Comparison of ENCODE assay signal across 8 cellular contexts in genomic region chr12:66303316-66303804, GRCh38. TPM values are rescaled to one million over a fixed set of nuclear protein-coding genes. Genes with fewer than 3 reads are reported as not detected.
DNase-seq lines count a peak whose midpoint lies in the region; ATAC-seq, FAIRE-seq and TF ChIP-seq lines count a peak whose summit lies in the region.
"Not testable (repeated sequence)": the region's sequence is repeated elsewhere in the genome, so short reads cannot be mapped to it uniquely, and the experiment has no call there.

No MANE protein-coding gene starts in this region.

- H3K9me3 Mint-ChIP-seq in CD14-positive monocyte, result not testable (repeated sequence)

- TF ChIP-seq POLR2A in K562 (conservative IDR thresholded peaks at IDR 0.05), result not testable (repeated sequence)

- H4K20me1 ChIP-seq in K562 (replicated peaks; ENCODE audit: control insufficient read depth, insufficient read depth, low read length), result not testable (repeated sequence)

- TF ChIP-seq EP300 in K562 (IDR thresholded peaks at IDR 0.05; ENCODE audit: low read length), result not testable (repeated sequence)

- H3K36me3 Mint-ChIP-seq in CD14-positive monocyte, result peaks cover 17 to 22% of the 10 kb centered on the region in 2 donors

- WGBS in K562 (ENCODE audit: insufficient coverage, low coverage, missing lambda C conversion rate), result 18% methylated on average over 12 of the region's 14 CpGs

- H3K4me3 Mint-ChIP-seq in CD14-positive monocyte, result peak overlapping the region; percentile 69 to 96

- H3K27ac ChIP-seq in HEK293 (ENCODE audit: extremely low read depth, low read depth, low read length); WERI-Rb-1; iPS-20b (ENCODE audit: low read length): not testable (repeated sequence)
- H3K27ac ChIP-seq in K562 (ENCODE audit: extremely low read depth, low read depth, low read length), result peak overlapping the region; percentile 82; the same call in 1 of the 3 replicates

- H3K27me3 ChIP-seq in WERI-Rb-1 (ENCODE audit: insufficient read depth, low read depth, severe bottlenecking); K562 (ENCODE audit: control insufficient read depth in 2 of 2, insufficient read depth in 2 of 2, low read length in 2 of 2): not testable (repeated sequence)
- peaks cover 14% of the 10 kb centered on the region for H3K27me3 ChIP-seq in iPS-20b (ENCODE audit: insufficient read depth, low read length)
- H3K27me3 ChIP-seq in skeletal muscle satellite cell (ENCODE audit: control insufficient read depth, insufficient read depth, low read length), result peaks cover 12% of the 10 kb centered on the region

- H3K4me1 ChIP-seq in HEK293 (ENCODE audit: control insufficient read depth, insufficient read depth, low read length); K562 (replicated peaks in 1 of 2; ENCODE audit: control insufficient read depth in 2 of 2, insufficient read depth in 2 of 2, low read length in 2 of 2); iPS-20b (ENCODE audit: insufficient read depth, low read length); skeletal muscle satellite cell (ENCODE audit: control insufficient read depth, insufficient read depth, low read length): not testable (repeated sequence)

- not testable (repeated sequence) for H3K9me1 ChIP-seq in K562 (ENCODE audit: control insufficient read depth, insufficient read depth, low read length)

- BruUV-seq in K562 (replicated peaks; lab: Mats Ljungman, UMichigan), result not testable (repeated sequence)

- CTCF ChIA-PET in HEK293 (lab: Yijun Ruan, JAX) (interaction anchor here (0.6 to 1.1 kb wide), 3 partner anchors 12 to 156 kb away, joined by 3 read pairs; no protein-coding TSS in a partner anchor), K562 (lab: Yijun Ruan, JAX; ENCODE audit: low intra/inter-chr PET ratio) (interaction anchor here (0.6 kb wide), 1 partner anchor 15 kb away, joined by 6 read pairs; no protein-coding TSS in a partner anchor)

- H3K36me3 ChIP-seq in HEK293 (ENCODE audit: control insufficient read depth in 2 of 2, insufficient read depth in 1 of 2, low read length in 2 of 2), result peaks cover 9 to 12% of the 10 kb centered on the region in 2 experiments
- H3K36me3 ChIP-seq in WERI-Rb-1; K562 (ENCODE audit: control insufficient read depth, insufficient read depth, low read length); skeletal muscle satellite cell (ENCODE audit: insufficient read depth, low read length): not testable (repeated sequence)
- peaks cover 21% of the 10 kb centered on the region for H3K36me3 ChIP-seq in iPS-20b (ENCODE audit: insufficient read depth, low read depth, low read length)

- TF ChIP-seq CTCF in CD14-positive monocyte (IDR thresholded peaks at IDR 0.05); HEK293 (tag by site-specific recombination; IDR thresholded peaks at IDR 0.05); WERI-Rb-1 (IDR thresholded peaks at IDR 0.05; ENCODE audit: low read depth, low read length); K562 (IDR thresholded peaks at IDR 0.05 in 2 of 3, conservative IDR thresholded peaks at IDR 0.05 in 1 of 3; ENCODE audit: insufficient read depth in 2 of 3, low read depth in 1 of 3, low read length in 3 of 3): not testable (repeated sequence)

- not testable (repeated sequence) for DNase-seq in CD14-positive monocyte (ENCODE audit: low spot score); WERI-Rb-1; K562 (ENCODE audit: extremely low read depth in 1 of 4, low spot score in 3 of 4)

- H3K27me3 Mint-ChIP-seq in CD14-positive monocyte (ENCODE audit: low read depth in 3 of 3), result not testable (repeated sequence)

- H3K9me3 ChIP-seq in HEK293 (ENCODE audit: control insufficient read depth, insufficient read depth, low read depth, low read length); WERI-Rb-1 (ENCODE audit: severe bottlenecking); K562 (replicated peaks; ENCODE audit: control insufficient read depth, insufficient read depth, low read depth, low read length); iPS-20b (ENCODE audit: insufficient read depth, low read depth, low read length); skeletal muscle satellite cell (replicated peaks; ENCODE audit: low read length): not testable (repeated sequence)

- H3K4me2 ChIP-seq in K562 (ENCODE audit: insufficient read depth, low read length) (peak overlapping the region; percentile 91), skeletal muscle satellite cell (ENCODE audit: low read length) (peak overlapping the region; percentile 83)

- ATAC-seq in GM19023 (IDR thresholded peaks at IDR 0.05; ENCODE audit: unreplicated experiment) (peak; percentile 28), HG03521 (IDR thresholded peaks at IDR 0.05; ENCODE audit: unreplicated experiment) (peak; percentile 48)
- not testable (repeated sequence) for ATAC-seq in K562

- H3K4me3 ChIP-seq in HEK293 (ENCODE audit: low read depth, low read length) (peak overlapping the region; percentile 85), WERI-Rb-1 (ENCODE audit: low read depth, low read length) (peak overlapping the region; percentile 97; the same call in 1 of the 2 replicates), K562 (peak overlapping the region; percentile 52), iPS-20b (ENCODE audit: low read length) (peak overlapping the region; percentile 74)
- not testable (repeated sequence) for H3K4me3 ChIP-seq in skeletal muscle satellite cell (ENCODE audit: low read length)

- peaks cover 10% of the 10 kb centered on the region; the same call in 2 of the 3 replicates for H3K79me2 ChIP-seq in K562 (ENCODE audit: control insufficient read depth, insufficient read depth, low read length)

- H3K9ac ChIP-seq in K562 (ENCODE audit: insufficient read depth in 1 of 2, low read depth in 2 of 2, low read length in 2 of 2), result peak overlapping the region; percentile 73 to 78
- H3K9ac ChIP-seq in iPS-20b (ENCODE audit: low read depth, low read length), result peak overlapping the region; percentile 79; the same call in 1 of the 2 replicates
- not testable (repeated sequence) for H3K9ac ChIP-seq in skeletal muscle satellite cell (ENCODE audit: low read depth, low read length)

- H2AFZ ChIP-seq in K562 (ENCODE audit: low read depth, low read length), result peak overlapping the region; percentile 98

- peaks cover 34% of the 10 kb centered on the region for H3K4me1 Mint-ChIP-seq in CD14-positive monocyte

- intact Hi-C loops in CD14-positive monocyte (cut with micrococcal nuclease), result loop anchor here in 1 of 2 donors (10.0 kb wide), 1 partner anchor 159 kb away; no protein-coding TSS in a partner anchor
- intact Hi-C loops in K562 (cut with micrococcal nuclease), result not testable (repeated sequence)

- not testable (repeated sequence) for FAIRE-seq in K562 (lab: Jason Lieb, UNC)

- TF ChIP-seq RAD21 in K562 (CRISPR knock-in tag; conservative IDR thresholded peaks at IDR 0.05 in 1 of 2, IDR thresholded peaks at IDR 0.05 in 1 of 2), result not testable (repeated sequence)

- in situ Hi-C loops in K562 (cut with MboI), result not testable (repeated sequence)

- peak overlapping the region; percentile 17 to 97 (median 66) for H3K27ac Mint-ChIP-seq in CD14-positive monocyte

- POLR2A ChIA-PET in HEK293 (lab: Yijun Ruan, JAX) (interaction anchor here (0.6 to 2.1 kb wide), 4 partner anchors 16 to 919 kb away, joined by 3 to 22 read pairs (median 3); partner anchors contain the start of genes LLPH and TMBIM4), K562 (lab: Yijun Ruan, JAX) (interaction anchor here (1.8 kb wide), 1 partner anchor 8 kb away, joined by 9 read pairs; no protein-coding TSS in a partner anchor)

TF ChIP-seq in HEK293, 187 proteins besides CTCF, POLR2A, EP300 and RAD21 (continues in another document):
- TF ChIP-seq ZNF629 (tag by site-specific recombination; IDR thresholded peaks at IDR 0.05) (0 out of 2 replicates have a peak, but pooled peaks have one; percentile 25), YY2 (tag by site-specific recombination; IDR thresholded peaks at IDR 0.05) (peak; percentile 48; the same call in 1 of the 2 replicates), ZBTB1 (tag by site-specific recombination; IDR thresholded peaks at IDR 0.05) (peak; percentile 91), GLI4 (tag by site-specific recombination; IDR thresholded peaks at IDR 0.05) (0 out of 2 replicates have a peak, but pooled peaks have one; percentile 30), GLIS1 (tag by site-specific recombination; IDR thresholded peaks at IDR 0.05) (peak; percentile 51)

RNA-seq across cellular contexts. Expression of gene HELB, which starts 1.1 kb away (rescaled TPM):
- polyA plus RNA-seq in CD14-positive monocyte (1 to 10 TPM; 1.8 to 3.0 TPM), K562 (2011; rRNA removed) (3.7 TPM in 2 replicates), K562 (2014; fragmentation: Illumina TruSeq; extraction: Trizol) (1.9 TPM in 2 replicates), K562 (2014; fragmentation: Nextera tagmentation; extraction: Ambion mirVana) (under 1 TPM; 0.74 to 0.99 TPM), K562 (2014; rRNA removed) (1.9 and 2.0 TPM in 2 replicates)
- 8.3 and 35.0 TPM in 2 replicates for total RNA-seq in K562 (2011; cell fraction: chromatin; rRNA removed; ENCODE audit: low replicate concordance)
- 3.5 and 6.6 TPM in 2 replicates for total RNA-seq in K562 (2011; cell fraction: nucleolus; rRNA removed)
- 12.2 and 23.0 TPM in 2 replicates for total RNA-seq in K562 (2011; cell fraction: nucleoplasm; rRNA removed)
- total RNA-seq in K562 (2014; rRNA removed) (2.4 and 2.9 TPM in 2 replicates), K562 (2014; rRNA removed; fragmentation: Illumina TruSeq; extraction: Trizol) (7.6 and 9.0 TPM in 2 replicates), K562 (2015; rRNA removed; fragmentation: Illumina TruSeq; extraction: Trizol) (4.8 TPM in 2 replicates), K562 (2021) (5.2 and 5.5 TPM in 2 replicates)
- polyA plus RNA-seq in K562 (2011; cell fraction: cytosol; rRNA removed), result 0.85 and 2.0 TPM in 2 replicates
- polyA plus RNA-seq in K562 (2011; cell fraction: nucleus; rRNA removed), result 3.4 and 3.6 TPM in 2 replicates
- polyA plus RNA-seq in K562 (2012), result 1.2 and 1.4 TPM in 2 replicates
- 13.6 TPM in 2 replicates for polyA minus RNA-seq in K562 (2011; rRNA and poly(A)+ RNA removed)
- 3.8 and 4.7 TPM in 2 replicates for polyA minus RNA-seq in K562 (2011; cell fraction: cytosol; rRNA and poly(A)+ RNA removed)
- polyA minus RNA-seq in K562 (2011; cell fraction: nucleus; rRNA and poly(A)+ RNA removed), result 7.5 and 12.8 TPM in 2 replicates
- 2.0 and 2.3 TPM in 2 replicates for total RNA-seq in skeletal muscle satellite cell (2012; rRNA removed)
